ENCODE assay signal across 13 cellular contexts in genomic region chr9:130932220-130933069, GRCh38. TPM values are rescaled to one million over a fixed set of nuclear protein-coding genes. Genes with fewer than 3 reads are reported as not detected.
DNase-seq lines count a peak whose midpoint lies in the region; ATAC-seq and TF ChIP-seq lines count a peak whose summit lies in the region.
"Had no signal": no experiment of that assay in that cellular context is flagged by ENCODE, and none has a peak within 500 bp of the region (broad histone marks: within the 10 kb centered on the region; RNA-seq: fewer than 3 reads in every experiment).

No MANE protein-coding gene starts in this region.

- H3K36me3 ChIP-seq in OCI-LY3 (replicated peaks; ENCODE audit: low read depth, low read length) = no peaks in the 10 kb centered on the region
- no peaks in the 10 kb centered on the region for H3K36me3 ChIP-seq in fibroblast of lung (ENCODE audit: control insufficient read depth, insufficient read depth, low read length)
- no peaks in the 10 kb centered on the region for H3K36me3 ChIP-seq in mesenchymal stem cell (ENCODE audit: control insufficient read depth in 1 of 2, insufficient read depth in 2 of 2, low read depth in 1 of 2, low read length in 2 of 2)
- H3K36me3 ChIP-seq: SJSA1 had no signal

- H2BK5ac ChIP-seq in mesenchymal stem cell (ENCODE audit: low read depth, low read length, poor library complexity, severe bottlenecking) = no peak overlapping the region

- ATAC-seq in HG02798 (IDR thresholded peaks at IDR 0.05; ENCODE audit: poor library complexity, unreplicated experiment) = no peak
- ATAC-seq: esophagus mucosa; stimulated activated effector memory CD8-positive, alpha-beta T cell treated with anti-CD3 and anti-CD28 coated beads, Interleukin-12 subunit alpha, Interleukin-12 subunit beta, amount 100 ng/mL, for 72 hours had no signal

- no peak overlapping the region for H2BK12ac ChIP-seq in mesenchymal stem cell (ENCODE audit: low read length in 2 of 2)

- WGBS in mesenchymal stem cell = 75% methylated on average over 19 of the region's 22 CpGs

- DNase-seq in ELR (ENCODE audit: low read depth) (peak; percentile 75), fibroblast of lung (ENCODE audit: low read depth in 2 of 2) (peak in 1 of 2 donors; percentile 93), mesenchymal stem cell (no peak), T-helper 9 cell (no peak), NCI-H526 treated with DMSO at 0.1 percent for 48 hours (lab: John Stamatoyannopoulos, UW) (no peak), CD1c-positive myeloid dendritic cell (ENCODE audit: extremely low spot score) (no peak)
- DNase-seq: amygdala, NCI-H1694 treated with DMSO at 0.1 percent for 48 hours had no signal

- H3K27me3 ChIP-seq in OCI-LY3 (ENCODE audit: low read depth, low read length) (peaks cover 26% of the 10 kb centered on the region), fibroblast of lung (ENCODE audit: control insufficient read depth, insufficient read depth, low read length) (no peaks in the 10 kb centered on the region), mesenchymal stem cell (ENCODE audit: control insufficient read depth in 1 of 2, insufficient read depth in 1 of 2, low read length in 2 of 2) (peaks cover 0 to 12% of the 10 kb centered on the region in 2 experiments)

- no peak overlapping the region for H2AK5ac ChIP-seq in mesenchymal stem cell (ENCODE audit: low read length, severe bottlenecking)

- no peak overlapping the region for H3K4ac ChIP-seq in mesenchymal stem cell (ENCODE audit: low read depth in 1 of 2, low read length in 2 of 2)

- H3K9me3 ChIP-seq in OCI-LY3 (ENCODE audit: insufficient read depth, low read length) = no peaks in the 10 kb centered on the region
- H3K9me3 ChIP-seq in fibroblast of lung (ENCODE audit: control insufficient read depth, insufficient read depth, low read depth, low read length) = no peaks in the 10 kb centered on the region
- H3K9me3 ChIP-seq in mesenchymal stem cell (ENCODE audit: control insufficient read depth, low read length) = no peaks in the 10 kb centered on the region
- H3K9me3 ChIP-seq: SJSA1 had no signal

- H3K4me2 ChIP-seq in OCI-LY3 (ENCODE audit: low read length) (peak overlapping the region; percentile 67), fibroblast of lung (ENCODE audit: extremely low read depth, insufficient read depth, low read length) (peak overlapping the region; percentile 51), mesenchymal stem cell (ENCODE audit: low read length, poor library complexity, severe bottlenecking) (no peak overlapping the region)

- H4K20me1 ChIP-seq in OCI-LY3 (ENCODE audit: insufficient read depth, low read length) (no peaks in the 10 kb centered on the region), fibroblast of lung (ENCODE audit: control insufficient read depth, extremely low read depth, insufficient read depth, low read length) (no peaks in the 10 kb centered on the region)

- no peak overlapping the region for H4K91ac ChIP-seq in mesenchymal stem cell (ENCODE audit: low read length)

- no peak overlapping the region for H2AFZ ChIP-seq in OCI-LY3 (ENCODE audit: low read depth, low read length)
- H2AFZ ChIP-seq in fibroblast of lung (ENCODE audit: low read length) = no peak overlapping the region
- H2AFZ ChIP-seq in mesenchymal stem cell (ENCODE audit: low read depth, low read length) = no peak overlapping the region

- no peak overlapping the region for H2BK15ac ChIP-seq in mesenchymal stem cell (ENCODE audit: low read depth, poor library complexity, severe bottlenecking)

- peak overlapping the region; percentile 22; the same call in 1 of the 2 replicates for H3K9ac ChIP-seq in OCI-LY3 (ENCODE audit: low read length)
- H3K9ac ChIP-seq in fibroblast of lung (ENCODE audit: insufficient read depth, low read length) = peak overlapping the region; percentile 48
- H3K9ac ChIP-seq in mesenchymal stem cell (ENCODE audit: low read length) = peak overlapping the region; percentile 26

- peak overlapping the region; percentile 41 for H3K4me3 ChIP-seq in OCI-LY3 (ENCODE audit: low read length)
- H3K4me3 ChIP-seq in fibroblast of lung (replicated peaks in 1 of 4; ENCODE audit: control extremely low read depth in 1 of 4, insufficient read depth in 1 of 4, low read depth in 3 of 4, low read length in 4 of 4) = peak overlapping the region in 1 of 4 experiments; percentile 8
- peak overlapping the region in 1 of 2 experiments; percentile 41 for H3K4me3 ChIP-seq in mesenchymal stem cell (ENCODE audit: insufficient read depth in 1 of 2, low read depth in 1 of 2, low read length in 2 of 2)
- H3K4me3 ChIP-seq: SJSA1 had no signal

- no peak overlapping the region for H2BK120ac ChIP-seq in mesenchymal stem cell (ENCODE audit: low read depth, low read length)

- no peak overlapping the region for H3K23ac ChIP-seq in mesenchymal stem cell (ENCODE audit: low read length in 2 of 2)

- no peak overlapping the region for H3K18ac ChIP-seq in mesenchymal stem cell (ENCODE audit: low read depth in 1 of 2, low read length in 2 of 2)

- H3K4me1 ChIP-seq in OCI-LY3 (ENCODE audit: low read length) (peaks cover 88% of the 10 kb centered on the region), fibroblast of lung (ENCODE audit: control insufficient read depth, extremely low read depth, insufficient read depth, low read length) (peaks cover 60% of the 10 kb centered on the region), mesenchymal stem cell (ENCODE audit: control insufficient read depth, insufficient read depth, low read depth, low read length) (peaks cover 61% of the 10 kb centered on the region)

- TF ChIP-seq CTCF in OCI-LY3 (IDR thresholded peaks at IDR 0.05; ENCODE audit: low read depth, low read length) = peak; percentile 52
- peak; percentile 30 to 38 for TF ChIP-seq CTCF in fibroblast of lung (conservative IDR thresholded peaks at IDR 0.05 in 1 of 2, IDR thresholded peaks at IDR 0.05 in 1 of 2; ENCODE audit: low read depth in 1 of 2, low read length in 2 of 2)

- H3K27ac ChIP-seq in OCI-LY3 (ENCODE audit: low read length) (peak overlapping the region; percentile 76), fibroblast of lung (ENCODE audit: insufficient read depth, low read length) (peak overlapping the region; percentile 83), mesenchymal stem cell (ENCODE audit: low read length, poor library complexity, severe bottlenecking) (no peak overlapping the region)
- H3K27ac ChIP-seq: SJSA1 had no signal

- no peak overlapping the region for H3K14ac ChIP-seq in mesenchymal stem cell (ENCODE audit: low read length in 2 of 2)

- no peak overlapping the region for H4K8ac ChIP-seq in mesenchymal stem cell (ENCODE audit: low read length)

- H3K79me1 ChIP-seq in mesenchymal stem cell (replicated peaks; ENCODE audit: low read length, poor library complexity, severe bottlenecking) = no peaks in the 10 kb centered on the region

- H3K79me2 ChIP-seq in OCI-LY3 (ENCODE audit: low read length) (no peaks in the 10 kb centered on the region), fibroblast of lung (ENCODE audit: control insufficient read depth, insufficient read depth, low read length) (no peaks in the 10 kb centered on the region)

RNA-seq across cellular contexts. Expression of gene FIBCD1, which starts 6.6 kb away (rescaled TPM):
- 7.3 and 9.8 TPM in 2 replicates for total RNA-seq in fibroblast of lung
- polyA plus RNA-seq in fibroblast of lung = 7.2 and 28.0 TPM in 2 replicates
- polyA plus RNA-seq in fibroblast of lung (2012) = 24.8 and 66.0 TPM in 2 replicates
- 5.4 and 39.7 TPM in 2 replicates for polyA minus RNA-seq in fibroblast of lung (ENCODE audit: low replicate concordance)
- 0.40 TPM for polyA plus RNA-seq in mesenchymal stem cell (2013, experiment 1 of 2)
- polyA plus RNA-seq in mesenchymal stem cell (2013, experiment 2 of 2) = 0.44 TPM

RNA-seq across cellular contexts. Expression of gene QRFP, which starts 35.8 kb away (rescaled TPM):
- total RNA-seq in fibroblast of lung = not detected in 2 replicates
- polyA plus RNA-seq in fibroblast of lung = not detected in 2 replicates
- 0.17 and 0.40 TPM in 2 replicates for polyA plus RNA-seq in fibroblast of lung (2012)
- polyA minus RNA-seq in fibroblast of lung (ENCODE audit: low replicate concordance) = not detected in 2 replicates
- polyA plus RNA-seq in mesenchymal stem cell (2013, experiment 1 of 2) = not detected
- polyA plus RNA-seq in mesenchymal stem cell (2013, experiment 2 of 2) = not detected
- total RNA-seq: esophagus mucosa, SJSA1 had no signal
